ENCODE assay signal across 23 cellular contexts in genomic region chr1:53175302-53175913, GRCh38. TPM values are rescaled to one million over a fixed set of nuclear protein-coding genes. Genes with fewer than 3 reads are reported as not detected.
A peak's percentile ranks its signal among the peaks of the same experiment; 100 is the strongest.
DNase-seq lines count a peak whose midpoint lies in the region; ATAC-seq, FAIRE-seq and TF ChIP-seq lines count a peak whose summit lies in the region.
"Had no signal": no experiment of that assay in that cellular context is flagged by ENCODE, and none has a peak within 500 bp of the region (broad histone marks: within the 10 kb centered on the region; RNA-seq: fewer than 3 reads in every experiment).

No MANE protein-coding gene starts in this region.

- H3K9ac ChIP-seq in trophoblast cell (ENCODE audit: low read length) = no peak overlapping the region

- H3K4me3 ChIP-seq in GM23338 = no peak overlapping the region
- H3K4me3 ChIP-seq in body of pancreas = no peak overlapping the region
- no peak overlapping the region for H3K4me3 ChIP-seq in trophoblast cell (ENCODE audit: low read depth, low read length)
- H3K4me3 ChIP-seq in small intestine (ENCODE audit: low read depth in 1 of 2, low read length in 2 of 2) = no peak overlapping the region

- H4K8ac ChIP-seq in trophoblast cell (ENCODE audit: low read depth, low read length) = no peak overlapping the region

- H3K27me3 ChIP-seq in GM23338 (ENCODE audit: insufficient read depth) (no peaks in the 10 kb centered on the region), body of pancreas (no peaks in the 10 kb centered on the region), trophoblast cell (ENCODE audit: insufficient read depth, low read length) (no peaks in the 10 kb centered on the region), small intestine (ENCODE audit: control insufficient read depth in 2 of 2, insufficient read depth in 2 of 2, low read length in 2 of 2) (no peaks in the 10 kb centered on the region)

- H2AFZ ChIP-seq in GM23338 (peak overlapping the region; percentile 63; the same call in 1 of the 2 replicates), trophoblast cell (ENCODE audit: insufficient read depth, low read length, poor library complexity) (no peak overlapping the region)

- H3K14ac ChIP-seq in trophoblast cell (ENCODE audit: low read length) = no peak overlapping the region

- DNase-seq in AG08395 (ENCODE audit: low spot score) (peak; percentile 23), GM23338 (ENCODE audit: low spot score) (no peak), body of pancreas (peak in 3 of 4 donors; percentile 25 to 77 (median 73)), mucosa of gallbladder (ENCODE audit: low spot score) (peak; percentile 73), trophoblast cell (no peak), small intestine (no peak)
- DNase-seq: activated CD8-positive, alpha-beta T cell treated with anti-CD3 and anti-CD28 coated beads for 36 hours; activated naive CD4-positive, alpha-beta T cell treated with anti-CD3 and anti-CD28 coated beads, Interleukin-2, amount 50 U/mL, for 16 hours; activated T-cell treated with anti-CD3 and anti-CD28 coated beads, Interleukin-2, amount 50 U/mL, for 24 hours; COR-L47; cortex of kidney; GF-D8; midbrain; NCI-H146; NK-92 treated with Interleukin-12 subunit alpha and Interleukin-12 subunit beta, amount 100 ng/mL, for 24 hours; RPMI8226; SW 1271 had no signal

- no peak overlapping the region for H3K23ac ChIP-seq in trophoblast cell (ENCODE audit: low read length)

- H2AK5ac ChIP-seq in trophoblast cell (ENCODE audit: low read length) = no peak overlapping the region

- no peak overlapping the region for H3K27ac Mint-ChIP-seq in GM23338
- H3K27ac Mint-ChIP-seq: activated CD8-positive, alpha-beta T cell treated with anti-CD3 and anti-CD28 coated beads for 36 hours; activated T-cell treated with anti-CD3 and anti-CD28 coated beads, Interleukin-2, amount 50 U/mL, for 24 hours had no signal

- no peaks in the 10 kb centered on the region for H3K9me3 Mint-ChIP-seq in GM23338
- H3K9me3 Mint-ChIP-seq: activated CD8-positive, alpha-beta T cell treated with anti-CD3 and anti-CD28 coated beads for 36 hours; activated T-cell treated with anti-CD3 and anti-CD28 coated beads, Interleukin-2, amount 50 U/mL, for 24 hours; brain had no signal

- H3K4me2 ChIP-seq in GM23338 (0 out of 2 replicates have a peak overlapping the region, but pooled peaks have one; percentile 32), trophoblast cell (ENCODE audit: low read length) (no peak overlapping the region)

- H2BK120ac ChIP-seq in trophoblast cell (ENCODE audit: insufficient read depth, low read length, poor library complexity) = no peak overlapping the region

- H3K4me3 Mint-ChIP-seq in GM23338 = no peak overlapping the region
- H3K4me3 Mint-ChIP-seq: activated CD8-positive, alpha-beta T cell treated with anti-CD3 and anti-CD28 coated beads for 36 hours; activated T-cell treated with anti-CD3 and anti-CD28 coated beads, Interleukin-2, amount 50 U/mL, for 24 hours; brain had no signal

- TF ChIP-seq POLR2A in body of pancreas (IDR thresholded peaks at IDR 0.05) = no peak

- no peak for ATAC-seq in GM23338
- no peak for ATAC-seq in body of pancreas
- no peak for ATAC-seq in GM18517 (IDR thresholded peaks at IDR 0.05; ENCODE audit: unreplicated experiment)
- ATAC-seq in GM19463 (IDR thresholded peaks at IDR 0.05; ENCODE audit: unreplicated experiment) = no peak
- ATAC-seq: activated CD8-positive, alpha-beta T cell treated with anti-CD3 and anti-CD28 coated beads for 36 hours had no signal

- H3F3A ChIP-seq in GM23338 (replicated peaks; ENCODE audit: low read depth) = no peaks in the 10 kb centered on the region

- H3K9me2 ChIP-seq in GM23338 (ENCODE audit: insufficient read depth) = no peaks in the 10 kb centered on the region

- H2BK12ac ChIP-seq in trophoblast cell (ENCODE audit: low read length) = no peak overlapping the region

- H4K12ac ChIP-seq in trophoblast cell (ENCODE audit: low read depth, low read length) = no peak overlapping the region

- peaks cover 11% of the 10 kb centered on the region for H3K27me3 Mint-ChIP-seq in GM23338 (ENCODE audit: insufficient read depth, low read depth, poor library complexity)

- H2BK5ac ChIP-seq in trophoblast cell (ENCODE audit: low read depth, low read length, poor library complexity) = no peak overlapping the region

- no peaks in the 10 kb centered on the region for H3K36me3 Mint-ChIP-seq in GM23338 (ENCODE audit: low read depth)
- H3K36me3 Mint-ChIP-seq: brain had no signal

- no peak overlapping the region for H3K27ac ChIP-seq in GM23338 (ENCODE audit: low read depth)
- peak overlapping the region in 2 of 4 donors; percentile 36 to 73 for H3K27ac ChIP-seq in body of pancreas
- H3K27ac ChIP-seq in trophoblast cell (ENCODE audit: low read depth, low read length) = no peak overlapping the region
- no peak overlapping the region for H3K27ac ChIP-seq in small intestine (ENCODE audit: low read depth in 1 of 2, low read length in 1 of 2)

- H4K91ac ChIP-seq in trophoblast cell (ENCODE audit: low read depth, low read length) = no peak overlapping the region

- H3K79me2 ChIP-seq in GM23338 (replicated peaks; ENCODE audit: insufficient read depth) (no peaks in the 10 kb centered on the region), trophoblast cell (ENCODE audit: control insufficient read depth, insufficient read depth, low read length, poor library complexity) (no peaks in the 10 kb centered on the region)

- H3K36me3 ChIP-seq in GM23338 (ENCODE audit: insufficient read depth) (no peaks in the 10 kb centered on the region), body of pancreas (replicated peaks in 1 of 2; ENCODE audit: insufficient read depth in 1 of 2, low read depth in 2 of 2) (no peaks in the 10 kb centered on the region), trophoblast cell (ENCODE audit: control insufficient read depth in 1 of 2, insufficient read depth in 2 of 2, low read length in 2 of 2) (no peaks in the 10 kb centered on the region), small intestine (ENCODE audit: control insufficient read depth in 2 of 2, insufficient read depth in 2 of 2, low read length in 2 of 2) (no peaks in the 10 kb centered on the region)

- H3K4me1 ChIP-seq in GM23338 (ENCODE audit: insufficient read depth) = peaks cover 10% of the 10 kb centered on the region; the same call in 1 of the 2 replicates
- peaks cover 27% of the 10 kb centered on the region for H3K4me1 ChIP-seq in body of pancreas
- no peaks in the 10 kb centered on the region for H3K4me1 ChIP-seq in trophoblast cell (ENCODE audit: control insufficient read depth in 1 of 2, insufficient read depth in 2 of 2, low read length in 2 of 2)
- peaks cover 2 to 3% of the 10 kb centered on the region in 2 donors for H3K4me1 ChIP-seq in small intestine (ENCODE audit: control insufficient read depth in 2 of 2, insufficient read depth in 1 of 2, low read depth in 1 of 2, low read length in 1 of 2)

- no peaks in the 10 kb centered on the region for H4K20me1 ChIP-seq in GM23338 (replicated peaks; ENCODE audit: insufficient read depth)

- H3K4me1 Mint-ChIP-seq in GM23338 = peaks cover 32% of the 10 kb centered on the region

- no peak overlapping the region for H3K4ac ChIP-seq in trophoblast cell (ENCODE audit: low read depth, low read length)

- FAIRE-seq in small intestine (lab: Jason Lieb, UNC) = no peak
- FAIRE-seq: frontal cortex, GM12891 had no signal

- intact Hi-C loops in body of pancreas (cut with DNase I) = no loop called here

- H3K79me1 ChIP-seq in trophoblast cell (ENCODE audit: low read length) = no peaks in the 10 kb centered on the region

- TF ChIP-seq CTCF in GM23338 (conservative IDR thresholded peaks at IDR 0.05; ENCODE audit: low read depth in 2 of 2) = no peak
- TF ChIP-seq CTCF in body of pancreas (IDR thresholded peaks at IDR 0.05) = no peak

- no peak overlapping the region for H3K18ac ChIP-seq in trophoblast cell (ENCODE audit: low read length)

- 57 to 70% methylated on average over 6 of the region's 6 CpGs for WGBS in body of pancreas, 2 donors
- no CpG with 5 or more reads among the region's 6 CpGs for WGBS in trophoblast cell (ENCODE audit: extremely low coverage, insufficient coverage, insufficient read length)
- 43 to 55% (median 54%) methylated on average over 6 of the region's 6 CpGs for WGBS in small intestine, 3 donors

- no peaks in the 10 kb centered on the region for H3K9me3 ChIP-seq in body of pancreas
- no peaks in the 10 kb centered on the region for H3K9me3 ChIP-seq in trophoblast cell (ENCODE audit: insufficient read depth, low read depth, low read length)
- no peaks in the 10 kb centered on the region for H3K9me3 ChIP-seq in small intestine (ENCODE audit: control insufficient read depth, low read depth)

TF ChIP-seq in GM23338, 12 proteins besides CTCF, POLR2A, EP300 and RAD21 (continues in another document):
- TF ChIP-seq, protein P1, sequence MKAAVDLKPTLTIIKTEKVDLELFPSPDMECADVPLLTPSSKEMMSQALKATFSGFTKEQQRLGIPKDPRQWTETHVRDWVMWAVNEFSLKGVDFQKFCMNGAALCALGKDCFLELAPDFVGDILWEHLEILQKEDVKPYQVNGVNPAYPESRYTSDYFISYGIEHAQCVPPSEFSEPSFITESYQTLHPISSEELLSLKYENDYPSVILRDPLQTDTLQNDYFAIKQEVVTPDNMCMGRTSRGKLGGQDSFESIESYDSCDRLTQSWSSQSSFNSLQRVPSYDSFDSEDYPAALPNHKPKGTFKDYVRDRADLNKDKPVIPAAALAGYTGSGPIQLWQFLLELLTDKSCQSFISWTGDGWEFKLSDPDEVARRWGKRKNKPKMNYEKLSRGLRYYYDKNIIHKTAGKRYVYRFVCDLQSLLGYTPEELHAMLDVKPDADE (IDR thresholded peaks at IDR 0.05) = no peak
- TF ChIP-seq EZH2phosphoT487 (IDR thresholded peaks at IDR 0.05; ENCODE audit: unreplicated experiment) = no peak

RNA-seq across cellular contexts. Expression of gene CPT2, which starts 21.2 kb away (rescaled TPM):
- 30.6 and 30.9 TPM in 2 replicates for total RNA-seq in GM23338 (2014; rRNA removed; shearing (Covaris generic))
- polyA plus RNA-seq in GM23338 (2016; fragmentation: Nextera tagmentation; extraction: Ambion mirVana) (9.6 and 11.2 TPM in 2 replicates), small intestine (10 to 100 TPM; 28.1 to 35.8 (median 34.9) TPM)
- total RNA-seq in body of pancreas (10 to 100 TPM; 14.5 to 15.6 TPM), mucosa of gallbladder (35.0 TPM)
- polyA plus RNA-seq in trophoblast cell (2013) = 11.5 and 11.9 TPM in 2 replicates

RNA-seq across cellular contexts. Expression of gene SLC1A7, which starts 33.0 kb away (rescaled TPM):
- total RNA-seq in GM23338 (2014; rRNA removed; shearing (Covaris generic)) = not detected in 2 replicates
- not detected in 2 replicates for polyA plus RNA-seq in GM23338 (2016; fragmentation: Nextera tagmentation; extraction: Ambion mirVana)
- total RNA-seq in body of pancreas = not detected
- 21.1 TPM for total RNA-seq in mucosa of gallbladder
- polyA plus RNA-seq in trophoblast cell (2013) = 0.03 and 0.04 TPM in 2 replicates
- polyA plus RNA-seq in small intestine = 1 to 10 TPM in 2 of 3 donors, under 1 TPM in 1; 0.73 to 9.2 (median 8.6) TPM
- total RNA-seq: activated CD8-positive, alpha-beta T cell treated with anti-CD3 and anti-CD28 coated beads for 36 hours; frontal cortex; renal cortical epithelial cell had no signal

RNA-seq across cellular contexts. Expression of gene CZIB, which starts 45.0 kb away (rescaled TPM):
- 39.5 and 59.8 TPM in 2 replicates for total RNA-seq in GM23338 (2014; rRNA removed; shearing (Covaris generic))
- polyA plus RNA-seq in GM23338 (2016; fragmentation: Nextera tagmentation; extraction: Ambion mirVana) (74.7 and 84.1 TPM in 2 replicates), small intestine (10 to 100 TPM; 40.0 to 53.9 (median 45.4) TPM)
- total RNA-seq in body of pancreas (10 to 100 TPM; 14.5 to 18.9 TPM), mucosa of gallbladder (56.7 TPM)
- 32.3 and 34.4 TPM in 2 replicates for polyA plus RNA-seq in trophoblast cell (2013)

Comparison
In these comparisons a context has a peak if more than half of its experiments do, and no peak if none do; other contexts are left out.
1. DNase-seq: peak in AG08395 (single experiment), body of pancreas (3 of 4) and mucosa of gallbladder (single experiment); none in GM23338 (single experiment), trophoblast cell (0 of 2) and small intestine (single experiment).
2. RNA of gene SLC1A7, which starts 33.0 kb away (total RNA-seq): 21.1 TPM in mucosa of gallbladder (single experiment); not detected in GM23338 and not detected in body of pancreas; every median in the first group is over 10 times any median in the second.